Comparison of ENCODE assay signal across 1 cellular context in the genomic region with DNA sequence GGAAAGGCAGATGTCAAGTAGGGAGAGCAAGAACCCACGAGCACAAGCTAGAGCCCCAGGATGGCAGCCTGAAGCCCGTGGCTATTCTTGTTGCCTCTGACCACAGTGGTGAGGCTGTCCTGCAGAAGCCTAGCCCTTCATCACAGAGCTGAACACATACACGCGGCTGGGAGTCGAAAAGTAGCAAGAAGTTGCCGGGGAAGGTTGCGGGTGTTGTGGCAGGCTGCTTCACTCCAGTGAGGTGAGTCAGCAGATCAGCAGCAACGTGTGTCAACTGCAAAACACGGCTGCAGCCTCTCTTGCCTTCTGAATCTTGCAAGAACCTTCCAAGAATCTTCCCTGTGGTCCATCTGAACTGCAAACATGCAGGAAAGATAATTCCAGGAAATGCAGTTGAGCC.
TF ChIP-seq lines count a peak whose summit lies in the region.

No MANE protein-coding gene starts in this region.

TF ChIP-seq in HepG2, 621 proteins besides CTCF, POLR2A, EP300 and RAD21:
- no peak for TF ChIP-seq RELA (CRISPR knock-in tag; IDR thresholded peaks at IDR 0.05)
- TF ChIP-seq, protein P1, sequence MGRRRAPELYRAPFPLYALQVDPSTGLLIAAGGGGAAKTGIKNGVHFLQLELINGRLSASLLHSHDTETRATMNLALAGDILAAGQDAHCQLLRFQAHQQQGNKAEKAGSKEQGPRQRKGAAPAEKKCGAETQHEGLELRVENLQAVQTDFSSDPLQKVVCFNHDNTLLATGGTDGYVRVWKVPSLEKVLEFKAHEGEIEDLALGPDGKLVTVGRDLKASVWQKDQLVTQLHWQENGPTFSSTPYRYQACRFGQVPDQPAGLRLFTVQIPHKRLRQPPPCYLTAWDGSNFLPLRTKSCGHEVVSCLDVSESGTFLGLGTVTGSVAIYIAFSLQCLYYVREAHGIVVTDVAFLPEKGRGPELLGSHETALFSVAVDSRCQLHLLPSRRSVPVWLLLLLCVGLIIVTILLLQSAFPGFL (CRISPR knock-in tag; IDR thresholded peaks at IDR 0.05): no peak
- TF ChIP-seq ZNF777 (CRISPR knock-in tag; IDR thresholded peaks at IDR 0.05): no peak
- no peak for TF ChIP-seq TCF7L2 (IDR thresholded peaks at IDR 0.05; ENCODE audit: low read depth, low read length)
- TF ChIP-seq MAFK (conservative IDR thresholded peaks at IDR 0.05 in 1 of 2, IDR thresholded peaks at IDR 0.05 in 1 of 2; ENCODE audit: low read length in 2 of 2): peak in 1 of 2 experiments; percentile 22; a peak in 2 of 4 replicates
